ENCODE assay signal across 22 cellular contexts in the genomic region with DNA sequence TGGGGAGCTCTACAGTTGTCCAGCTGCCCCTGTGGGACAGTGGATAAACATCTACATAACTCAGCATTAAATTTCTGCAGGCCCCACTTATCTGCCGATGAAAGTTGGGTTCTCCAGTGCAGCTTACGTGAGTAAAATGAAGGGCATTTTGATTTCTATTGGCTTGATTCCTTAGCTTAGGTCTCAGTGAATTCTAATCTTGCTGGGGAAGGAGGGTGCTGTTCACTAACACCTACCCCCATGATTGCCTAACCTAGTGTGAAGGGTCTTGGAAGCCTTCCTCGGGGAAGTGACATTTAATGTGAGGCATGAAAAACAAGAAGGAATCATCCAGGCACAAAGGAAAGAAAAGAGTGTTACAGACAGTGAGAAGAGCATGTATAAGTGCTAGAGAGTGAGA.
DNase-seq lines count a peak whose midpoint lies in the region; ATAC-seq, FAIRE-seq and TF ChIP-seq lines count a peak whose summit lies in the region.
"Had no signal": no experiment of that assay in that cellular context is flagged by ENCODE, and none has a peak within 500 bp of the region (broad histone marks: within the 10 kb centered on the region; RNA-seq: fewer than 3 reads in every experiment).

No MANE protein-coding gene starts in this region.

- H3K4me2 ChIP-seq in GM23338, result no peak overlapping the region
- H3K4me2 ChIP-seq in H1 (ENCODE audit: insufficient read depth in 1 of 2, low read depth in 2 of 2, low read length in 2 of 2), result no peak overlapping the region
- H3K4me2 ChIP-seq: A549 had no signal

- TF ChIP-seq EP300 in H1 (IDR thresholded peaks at IDR 0.05; ENCODE audit: borderline replicate concordance in 1 of 2, low read depth in 2 of 2, low read length in 2 of 2), result no peak

- no peak overlapping the region for H3K4ac ChIP-seq in H1 (replicated peaks; ENCODE audit: insufficient read length, low read depth, low read length)

- H3K9me3 ChIP-seq in breast epithelium (no peaks in the 10 kb centered on the region), H1 (ENCODE audit: insufficient read depth in 2 of 2, low read depth in 1 of 2, low read length in 1 of 2) (no peaks in the 10 kb centered on the region)
- H3K9me3 ChIP-seq: A549 had no signal

- no peak overlapping the region for H4K91ac ChIP-seq in H1 (replicated peaks; ENCODE audit: insufficient read length, low read length)

- no peak overlapping the region for H3K23ac ChIP-seq in H1 (ENCODE audit: insufficient read length)

- H2AFZ ChIP-seq in GM23338 (no peak overlapping the region), H1 (ENCODE audit: low read length) (no peak overlapping the region)

- WGBS in H1 (ENCODE audit: extremely low coverage in 1 of 2, insufficient coverage in 1 of 2, insufficient read length in 1 of 2, insufficient replicate concordance in 2 of 2, low coverage in 1 of 2, low lambda C conversion rate in 2 of 2, missing lambda C conversion rate in 1 of 2), 2 experiments, result 92% methylated on average over 3 of the region's 3 CpGs; no CpG with 5 or more reads in 1 of the 2 experiments

- no peak for TF ChIP-seq RAD21 in H1 (IDR thresholded peaks at IDR 0.05 in 1 of 2, conservative IDR thresholded peaks at IDR 0.05 in 1 of 2; ENCODE audit: low read depth in 2 of 2, low read length in 2 of 2)

- no peak overlapping the region for H2BK120ac ChIP-seq in H1 (replicated peaks; ENCODE audit: low read depth, low read length)

- no TSS peak for BruUV-seq in MCF 10A (replicated peaks; lab: Mats Ljungman, UMichigan)

- H3K18ac ChIP-seq in H1 (ENCODE audit: extremely low read depth, low read length), result peak overlapping the region; percentile 1; the same call in 1 of the 2 replicates

- CTCF ChIA-PET in MCF 10A (lab: Yijun Ruan, JAX), result interaction anchor here (0.7 kb wide), 1 partner anchor 89 kb away, joined by 3 read pairs; no protein-coding TSS in a partner anchor
- CTCF ChIA-PET in H1 (lab: Charles Lee; ENCODE audit: partially characterized antibody), result interaction anchor here (1.1 to 2.1 kb wide), 2 partner anchors 9 to 175 kb away, joined by 5 read pairs; no protein-coding TSS in a partner anchor

- TF ChIP-seq POLR2A in breast epithelium (IDR thresholded peaks at IDR 0.05), result no peak
- no peak for TF ChIP-seq POLR2A in H1 (IDR thresholded peaks at IDR 0.05; ENCODE audit: control extremely low read depth in 1 of 2, low read depth in 2 of 2, low read length in 2 of 2)

- no peak overlapping the region for H3K27ac ChIP-seq in breast epithelium
- no peak overlapping the region for H3K27ac ChIP-seq in GM23338 (ENCODE audit: low read depth)
- no peak overlapping the region for H3K27ac ChIP-seq in H1 (ENCODE audit: low read depth, low read length)
- H3K27ac ChIP-seq: 22Rv1, A549 had no signal

- H3K4me3 ChIP-seq in breast epithelium (no peak overlapping the region), GM23338 (no peak overlapping the region), H1 (ENCODE audit: extremely low read depth in 1 of 4, insufficient read depth in 2 of 4, low read depth in 3 of 4, low read length in 4 of 4) (no peak overlapping the region)
- H3K4me3 ChIP-seq: A549, GM12878 had no signal

- no peak overlapping the region for H4K8ac ChIP-seq in H1 (ENCODE audit: extremely low read depth, insufficient read depth, low read length)

- no peak overlapping the region for H2AK5ac ChIP-seq in H1 (ENCODE audit: low read depth, low read length)

- peaks cover 0 to under 1% of the 10 kb centered on the region in 2 donors for H3K4me1 ChIP-seq in breast epithelium
- peaks cover 3% of the 10 kb centered on the region; the same call in 1 of the 2 replicates for H3K4me1 ChIP-seq in GM23338 (ENCODE audit: insufficient read depth)
- H3K4me1 ChIP-seq in H1 (replicated peaks in 1 of 4; ENCODE audit: control insufficient read depth in 3 of 4, insufficient read depth in 4 of 4, low read length in 3 of 4), result 0 out of 7 replicates have a peak, but pooled peaks cover 0 to 2% (median 0%) of the 10 kb centered on the region in 4 experiments

- no peak for DNase-seq in MCF 10A (ENCODE audit: unreplicated experiment)
- DNase-seq in breast epithelium (ENCODE audit: low spot score in 2 of 2), result no peak
- DNase-seq in GM23338 (ENCODE audit: low spot score), result no peak
- DNase-seq in H1 (ENCODE audit: low read depth in 1 of 2, low spot score in 2 of 2), result no peak
- no peak for DNase-seq in urothelium cell line (ENCODE audit: low spot score)
- no peak for DNase-seq in COLO829 (ENCODE audit: low spot score)
- DNase-seq in medulla oblongata (ENCODE audit: extremely low spot score), result no peak
- DNase-seq: AML-193; CD4-positive, alpha-beta memory T cell; DMS 273 treated with DMSO at 0.1 percent for 48 hours; DMS53; DND-41; EL; H7; HFFc6 had no signal

- H3F3A ChIP-seq in GM23338 (replicated peaks; ENCODE audit: low read depth), result no peaks in the 10 kb centered on the region

- H3K36me3 ChIP-seq in breast epithelium (no peaks in the 10 kb centered on the region), GM23338 (ENCODE audit: insufficient read depth) (no peaks in the 10 kb centered on the region), H1 (ENCODE audit: control insufficient read depth in 2 of 4, insufficient read depth in 4 of 4, low read length in 3 of 4) (no peaks in the 10 kb centered on the region)

- H3K36me3 Mint-ChIP-seq in MCF 10A (ENCODE audit: insufficient read depth, unreplicated experiment) (peaks cover 6% of the 10 kb centered on the region), GM23338 (ENCODE audit: low read depth) (peaks cover 3% of the 10 kb centered on the region; the same call in 2 of the 3 replicates)

- no peak overlapping the region for H3K9ac ChIP-seq in H1 (replicated peaks in 1 of 4; ENCODE audit: extremely low read depth in 1 of 4, low read depth in 3 of 4, low read length in 3 of 4)

- H3K23me2 ChIP-seq in H1 (ENCODE audit: low read depth, low read length), result no peaks in the 10 kb centered on the region

- H3K4me3 Mint-ChIP-seq in MCF 10A (ENCODE audit: unreplicated experiment) (no peak overlapping the region), GM23338 (no peak overlapping the region)
- H3K4me3 Mint-ChIP-seq: CD14-positive monocyte; CD4-positive, alpha-beta memory T cell; HFFc6; IgD-negative memory B cell had no signal

- no peaks in the 10 kb centered on the region for H3K79me2 ChIP-seq in GM23338 (replicated peaks; ENCODE audit: insufficient read depth)
- H3K79me2 ChIP-seq in H1 (ENCODE audit: control insufficient read depth in 1 of 2, insufficient read depth in 2 of 2, low read length in 2 of 2), result no peaks in the 10 kb centered on the region

- H3K9me3 Mint-ChIP-seq in MCF 10A (ENCODE audit: unreplicated experiment) (peaks cover 6% of the 10 kb centered on the region), GM23338 (no peaks in the 10 kb centered on the region)
- H3K9me3 Mint-ChIP-seq: CD14-positive monocyte; CD4-positive, alpha-beta memory T cell; HFFc6; IgD-negative memory B cell had no signal

- no peak overlapping the region for H2BK12ac ChIP-seq in H1 (ENCODE audit: low read depth, low read length)

- H3K27ac Mint-ChIP-seq in MCF 10A (ENCODE audit: low read depth, unreplicated experiment) (peak overlapping the region; percentile 24), GM23338 (peak overlapping the region; percentile 13)
- H3K27ac Mint-ChIP-seq: HFFc6, IgD-negative memory B cell had no signal

- no peaks in the 10 kb centered on the region for H3K9me2 ChIP-seq in GM23338 (ENCODE audit: insufficient read depth)

- H3K14ac ChIP-seq in H1 (ENCODE audit: insufficient read length), result no peak overlapping the region

- H3K4me1 Mint-ChIP-seq in MCF 10A (ENCODE audit: insufficient read depth, unreplicated experiment) (peaks cover 30% of the 10 kb centered on the region), GM23338 (peaks cover 15% of the 10 kb centered on the region)
- H3K4me1 Mint-ChIP-seq: CD14-positive monocyte had no signal

- TF ChIP-seq CTCF in MCF 10A (IDR thresholded peaks at IDR 0.05; ENCODE audit: unreplicated experiment), result no peak
- TF ChIP-seq CTCF in breast epithelium (IDR thresholded peaks at IDR 0.05), result no peak
- TF ChIP-seq CTCF in GM23338 (conservative IDR thresholded peaks at IDR 0.05; ENCODE audit: low read depth in 2 of 2), result no peak
- TF ChIP-seq CTCF in H1 (IDR thresholded peaks at IDR 0.05; ENCODE audit: control extremely low read depth in 1 of 3, insufficient read depth in 1 of 3, low read depth in 1 of 3, low read length in 3 of 3), result no peak

- H3K27me3 ChIP-seq in breast epithelium (no peaks in the 10 kb centered on the region), GM23338 (ENCODE audit: insufficient read depth) (no peaks in the 10 kb centered on the region), H1 (replicated peaks in 1 of 4; ENCODE audit: control insufficient read depth in 3 of 4, extremely low read depth in 1 of 4, insufficient read depth in 3 of 4, low read length in 3 of 4) (no peaks in the 10 kb centered on the region)

- H3K27me3 Mint-ChIP-seq in MCF 10A (ENCODE audit: insufficient read depth, unreplicated experiment), result no peaks in the 10 kb centered on the region
- H3K27me3 Mint-ChIP-seq in GM23338 (ENCODE audit: insufficient read depth, low read depth, poor library complexity), result peaks cover 2% of the 10 kb centered on the region
- H3K27me3 Mint-ChIP-seq: CD4-positive, alpha-beta memory T cell; IgD-negative memory B cell had no signal

- no peaks in the 10 kb centered on the region for H4K20me1 ChIP-seq in GM23338 (replicated peaks; ENCODE audit: insufficient read depth)
- no peaks in the 10 kb centered on the region for H4K20me1 ChIP-seq in H1 (replicated peaks in 1 of 2; ENCODE audit: control insufficient read depth in 1 of 2, insufficient read depth in 2 of 2, low read length in 2 of 2)

- POLR2A ChIA-PET in MCF 10A (lab: Yijun Ruan, JAX) (interaction anchor here (1.0 kb wide), 1 partner anchor 14 kb away, joined by 4 read pairs; no protein-coding TSS in a partner anchor), H1 (lab: Charles Lee; ENCODE audit: partially characterized antibody) (no interaction called here)

- no peak for FAIRE-seq in H1 (lab: Jason Lieb, UNC)
- peak; percentile 52 for FAIRE-seq in urothelium cell line (lab: Jason Lieb, UNC)
- FAIRE-seq: A549, GM12878, HepG2 had no signal

- ATAC-seq in GM23338, result no peak
- ATAC-seq: A549, GM12878, HCT116, HepG2 had no signal

- H2BK15ac ChIP-seq in H1 (ENCODE audit: low read length), result no peak overlapping the region

- intact Hi-C loops in MCF 10A (cut with micrococcal nuclease), result no loop called here
- intact Hi-C loops in breast epithelium (cut with DNase I; ENCODE audit: low total_unique reads), result no loop called here

- H2BK20ac ChIP-seq in H1 (ENCODE audit: low read length), result no peak overlapping the region

- H2BK5ac ChIP-seq in H1 (ENCODE audit: low read depth, low read length), result 0 out of 2 replicates have a peak overlapping the region, but pooled peaks have one; percentile 6

- no peaks in the 10 kb centered on the region for H3K79me1 ChIP-seq in H1 (ENCODE audit: low read depth, low read length)

- H4K5ac ChIP-seq in H1 (ENCODE audit: insufficient read length, low read depth, low read length), result no peak overlapping the region

- H3K56ac ChIP-seq in H1 (replicated peaks; ENCODE audit: insufficient read length, low read depth, low read length), result no peak overlapping the region

TF ChIP-seq in GM23338, 12 proteins besides CTCF, POLR2A, EP300 and RAD21 (continues in another document):
- TF ChIP-seq ZNF114 (CRISPR knock-in tag; IDR thresholded peaks at IDR 0.05) (no peak), EZH2phosphoT487 (IDR thresholded peaks at IDR 0.05; ENCODE audit: unreplicated experiment) (no peak)

TF ChIP-seq in H1, 55 proteins besides CTCF, POLR2A, EP300 and RAD21 (continues in another document):
- TF ChIP-seq TCF12 (IDR thresholded peaks at IDR 0.05; ENCODE audit: low read depth, low read length), result no peak
